22 cellular contexts compared by ENCODE assay signal in genomic region chr5:167629634-167630033, GRCh38.
"Had no signal": no experiment of that assay in that cellular context is flagged by ENCODE, and none has a peak within 500 bp of the region (broad histone marks: within the 10 kb centered on the region; RNA-seq: fewer than 3 reads in every experiment).

No MANE protein-coding gene starts in this region.

- H3K4me3 Mint-ChIP-seq: IgD-negative memory B cell had no signal

- FAIRE-seq: K562, RCC 7860 had no signal

- H3K27ac ChIP-seq: HL-60, KMS-11 had no signal

- H3K4me1 Mint-ChIP-seq: IgD-negative memory B cell had no signal

- H3K36me3 Mint-ChIP-seq: IgD-negative memory B cell had no signal

- H3K9me3 ChIP-seq: SK-N-SH had no signal

- H3K4me3 ChIP-seq: K562 had no signal

- H3K4me2 ChIP-seq: KMS-11, SK-N-SH had no signal

- H3K27ac Mint-ChIP-seq: IgD-negative memory B cell had no signal

- H3K27me3 Mint-ChIP-seq: IgD-negative memory B cell had no signal

- ATAC-seq: K562 had no signal

- H3K9ac ChIP-seq: KMS-11, SK-N-SH had no signal

- DNase-seq: Kasumi-1, MV-4-11, NCI-H1048, NCI-H1105, NCI-H1417, NCI-H1436 treated with DMSO at 0.1 percent for 48 hours, NCI-H1694 treated with DMSO at 0.1 percent for 48 hours, NCI-H1930, NCI-H2081, NCI-H2107, NCI-H2227 treated with DMSO at 0.1 percent for 48 hours, NCI-H524, NCI-H69, NCI-H774, RPMI8226, SHP77, SK-N-SH had no signal
